18 cellular contexts compared by ENCODE assay signal in the genomic region with DNA sequence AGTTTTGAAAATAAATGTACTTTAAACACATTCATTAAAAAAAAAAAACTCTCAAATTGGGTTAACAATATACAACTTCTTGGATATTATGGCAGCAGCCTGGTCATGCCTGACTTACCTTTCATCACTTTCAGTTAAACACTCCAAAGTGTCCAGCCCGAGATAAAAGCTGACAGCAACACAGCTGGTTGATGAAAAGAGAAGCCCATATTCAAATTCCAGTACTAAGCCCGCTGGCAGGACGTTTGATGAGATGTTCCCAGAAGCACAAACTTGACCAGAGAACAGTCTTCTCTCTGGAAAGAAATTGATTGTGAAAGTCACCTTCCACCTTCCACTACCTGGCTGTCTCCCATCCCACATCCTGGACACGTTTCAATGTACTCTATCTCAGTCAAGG.
DNase-seq lines count a peak whose midpoint lies in the region; ATAC-seq and TF ChIP-seq lines count a peak whose summit lies in the region.
"Had no signal": no experiment of that assay in that cellular context is flagged by ENCODE, and none has a peak within 500 bp of the region (broad histone marks: within the 10 kb centered on the region; RNA-seq: fewer than 3 reads in every experiment).

No MANE protein-coding gene starts in this region.

- H3K27ac ChIP-seq in heart left ventricle (peak overlapping the region in 7 of 12 donors; percentile 12 to 76 (median 56)), left ventricle myocardium inferior (replicated peaks) (peak overlapping the region; percentile 74), right cardiac atrium (ENCODE audit: low read length) (no peak overlapping the region), caudate nucleus (ENCODE audit: low read depth, low read length) (no peak overlapping the region), PC-3 (ENCODE audit: low read length) (no peak overlapping the region)
- H3K27ac ChIP-seq: GM23248 had no signal

- H3K9me3 ChIP-seq in heart left ventricle (no peaks in the 10 kb centered on the region), left ventricle myocardium inferior (replicated peaks) (no peaks in the 10 kb centered on the region), right cardiac atrium (ENCODE audit: control insufficient read depth, low read length) (no peaks in the 10 kb centered on the region), PC-3 (ENCODE audit: low read length) (peaks cover 17% of the 10 kb centered on the region)

- ATAC-seq in Right ventricle myocardium superior (ENCODE audit: poor library complexity) (peak; percentile 97), heart left ventricle (peak; percentile 94 to 97 (median 96)), right cardiac atrium (peak; percentile 87 to 94), HG03565 (IDR thresholded peaks at IDR 0.05; ENCODE audit: unreplicated experiment) (no peak), GM21529 (IDR thresholded peaks at IDR 0.05; ENCODE audit: unreplicated experiment) (no peak), PC-3 (no peak)

- H3K36me3 ChIP-seq in heart left ventricle (no peaks in the 10 kb centered on the region), left ventricle myocardium inferior (no peaks in the 10 kb centered on the region), PC-3 (ENCODE audit: low read depth, low read length) (no peaks in the 10 kb centered on the region)

- H3K4me1 ChIP-seq in heart left ventricle (peaks cover 0 to 8% (median 0%) of the 10 kb centered on the region in 12 donors), left ventricle myocardium inferior (peaks cover 7% of the 10 kb centered on the region), right cardiac atrium (ENCODE audit: control insufficient read depth, insufficient read depth, low read length) (no peaks in the 10 kb centered on the region), PC-3 (ENCODE audit: insufficient read depth, low read length) (no peaks in the 10 kb centered on the region)

- intact Hi-C loops in Right ventricle myocardium superior (cut with DNase I) (no loop called here), heart left ventricle (cut with DNase I) (no loop called here), left ventricle myocardium inferior (cut with micrococcal nuclease) (no loop called here), right cardiac atrium (cut with DNase I) (no loop called here), PC-3 (cut with micrococcal nuclease) (no loop called here)

- H3K9ac ChIP-seq in PC-3 (ENCODE audit: low read length), result no peak overlapping the region
- H3K9ac ChIP-seq: GM23248 had no signal

- no peaks in the 10 kb centered on the region for H3K79me2 ChIP-seq in PC-3 (ENCODE audit: low read length)

- H3K9me2 ChIP-seq in PC-3 (replicated peaks; ENCODE audit: low read length), result no peaks in the 10 kb centered on the region

- TF ChIP-seq POLR2A in heart left ventricle (IDR thresholded peaks at IDR 0.05), result no peak

- H4K20me1 ChIP-seq in PC-3 (ENCODE audit: low read length), result no peaks in the 10 kb centered on the region

- 19 to 27% (median 23%) methylated on average over 4 of the region's 4 CpGs for WGBS in heart left ventricle, 4 donors
- WGBS in right cardiac atrium, result 26% methylated on average over 4 of the region's 4 CpGs

- H3F3A ChIP-seq in PC-3 (ENCODE audit: low read length, unreplicated experiment), result no peaks in the 10 kb centered on the region

- BruUV-seq in PC-3 (replicated peaks; lab: Mats Ljungman, UMichigan), result no TSS peak

- DNase-seq in Right ventricle myocardium superior (peak; percentile 42), heart left ventricle (peak in 4 of 5 donors; percentile 26 to 70 (median 56)), left ventricle myocardium inferior (peak; percentile 21), right cardiac atrium (peak; percentile 14 to 62 (median 18)), caudate nucleus (lab: John Stamatoyannopoulos, UW) (no peak), PC-3 (no peak)
- DNase-seq: C1 segment of cervical spinal cord; Calu3; CD4-positive, alpha-beta memory T cell; COR-L47; DMS53; DMS79 treated with DMSO at 0.1 percent for 48 hours; GF-D8; GM23248; H7; HCEC 1CT had no signal

- CTCF ChIA-PET in PC-3 (lab: Charles Lee), result no interaction called here

- no peak overlapping the region for H2AFZ ChIP-seq in PC-3 (ENCODE audit: low read length)
- H2AFZ ChIP-seq: GM23248 had no signal

- H3K4me3 ChIP-seq in heart left ventricle (no peak overlapping the region), left ventricle myocardium inferior (no peak overlapping the region), right cardiac atrium (ENCODE audit: low read length) (no peak overlapping the region), PC-3 (ENCODE audit: low read length) (no peak overlapping the region)
- H3K4me3 ChIP-seq: GM23248 had no signal

- TF ChIP-seq CTCF in heart left ventricle (IDR thresholded peaks at IDR 0.05), result no peak
- no peak for TF ChIP-seq CTCF in left ventricle myocardium inferior (IDR thresholded peaks at IDR 0.05; ENCODE audit: borderline replicate concordance)
- TF ChIP-seq CTCF in PC-3 (conservative IDR thresholded peaks at IDR 0.05; ENCODE audit: low read depth, low read length), result no peak

- POLR2A ChIA-PET in PC-3 (lab: Charles Lee; ENCODE audit: unreplicated experiment), result no interaction called here

- H3K4me2 ChIP-seq in PC-3 (ENCODE audit: low read length), result no peak overlapping the region

- H3K27me3 ChIP-seq in heart left ventricle, result no peaks in the 10 kb centered on the region
- H3K27me3 ChIP-seq in left ventricle myocardium inferior (ENCODE audit: low read depth), result no peaks in the 10 kb centered on the region
- no peaks in the 10 kb centered on the region for H3K27me3 ChIP-seq in right cardiac atrium (ENCODE audit: control insufficient read depth, insufficient read depth)
- no peaks in the 10 kb centered on the region for H3K27me3 ChIP-seq in PC-3 (ENCODE audit: low read length)

Comparison
In these comparisons a context has a peak if more than half of its experiments do, and no peak if none do; other contexts are left out.
1. H3K27ac ChIP-seq: peak in heart left ventricle (7 of 12) and left ventricle myocardium inferior (single experiment); none in right cardiac atrium (single experiment), caudate nucleus (single experiment) and PC-3 (single experiment).
2. ATAC-seq: peak in Right ventricle myocardium superior (single experiment), heart left ventricle (4 of 4) and right cardiac atrium (2 of 2); none in HG03565 (single experiment), GM21529 (single experiment) and PC-3 (single experiment).
3. DNase-seq: peak in Right ventricle myocardium superior (single experiment), heart left ventricle (4 of 5), left ventricle myocardium inferior (single experiment) and right cardiac atrium (3 of 3); none in caudate nucleus (0 of 61) and PC-3 (single experiment).